In genomic region chr4:185138161-185138560, GRCh38 we compare ENCODE assay signal across 25 cellular contexts.
"Had no signal": no experiment of that assay in that cellular context is flagged by ENCODE, and none has a peak within 500 bp of the region (broad histone marks: within the 10 kb centered on the region; RNA-seq: fewer than 3 reads in every experiment).

No MANE protein-coding gene starts in this region.

- H3K9me3 ChIP-seq: adrenal gland, body of pancreas, breast epithelium, SJSA1, SK-N-SH had no signal

- FAIRE-seq: astrocyte, TTC549 had no signal

- H3K36me3 ChIP-seq: adrenal gland, breast epithelium, SJSA1 had no signal

- H3K4me3 ChIP-seq: body of pancreas, breast epithelium, SJSA1 had no signal

- ATAC-seq: activated CD8-positive, alpha-beta T cell treated with anti-CD3 and anti-CD28 coated beads, Interleukin-2, amount 10 ng/mL, durations not matched to agents 7 days and 5 days; activated naive CD4-positive, alpha-beta T cell treated with anti-CD3 and anti-CD28 coated beads, Interleukin-2, amount 50 U/mL, for 72 hours; activated T-cell treated with anti-CD3 and anti-CD28 coated beads, Interleukin-2, amount 50 U/mL, for 4 hours; body of pancreas; Panc1 had no signal

- DNase-seq: activated CD4-positive, alpha-beta T cell treated with anti-CD3 and anti-CD28 coated beads, Interleukin-2, amount 10 ng/mL, durations not matched to agents 7 days and 5 days; activated CD4-positive, alpha-beta T cell treated with anti-CD3 and anti-CD28 coated beads, Interleukin-2, amount 50 U/mL, for 48 hours; activated CD8-positive, alpha-beta T cell treated with anti-CD3 and anti-CD28 coated beads, Interleukin-2, amount 10 ng/mL, durations not matched to agents 7 days and 5 days; activated gamma-delta T cell treated with Interleukin-2 at 50 U/mL for 16 hours; activated naive CD4-positive, alpha-beta T cell treated with anti-CD3 and anti-CD28 coated beads for 36 hours; activated T-cell treated with anti-CD3 and anti-CD28 coated beads, Interleukin-2, amount 50 U/mL, for 4 hours; body of pancreas; MM.1S; MV-4-11; NCI-H1092; NCI-H1436 treated with DMSO at 0.1 percent for 48 hours; NCI-H1694 treated with DMSO at 0.1 percent for 48 hours; NCI-H2029; NCI-H345; NCI-H524 treated with DMSO at 0.1 percent for 48 hours; SHP77 treated with DMSO at 0.1 percent for 48 hours; SK-N-SH had no signal

- H3K27me3 ChIP-seq: adrenal gland, body of pancreas, breast epithelium had no signal

- H3K27ac ChIP-seq: body of pancreas, breast epithelium, KMS-11, SJSA1 had no signal

- H3K4me2 ChIP-seq: KMS-11, SK-N-SH had no signal

- H3K9ac ChIP-seq: KMS-11, SK-N-SH had no signal
